19 cellular contexts compared by ENCODE assay signal in genomic region chr3:39050020-39050419, GRCh38. TPM values are rescaled to one million over a fixed set of nuclear protein-coding genes. Genes with fewer than 3 reads are reported as not detected.
DNase-seq lines count a peak whose midpoint lies in the region; ATAC-seq and TF ChIP-seq lines count a peak whose summit lies in the region.
"Had no signal": no experiment of that assay in that cellular context is flagged by ENCODE, and none has a peak within 500 bp of the region (broad histone marks: within the 10 kb centered on the region; RNA-seq: fewer than 3 reads in every experiment).

No MANE protein-coding gene starts in this region.

- H3K27ac Mint-ChIP-seq in activated CD8-positive, alpha-beta T cell treated with anti-CD3 and anti-CD28 coated beads for 36 hours = peak overlapping the region; percentile 40
- no peak overlapping the region for H3K27ac Mint-ChIP-seq in activated CD8-positive, alpha-beta T cell treated with anti-CD3 and anti-CD28 coated beads, Interleukin-2, amount 10 ng/mL, durations not matched to agents 7 days and 5 days
- peak overlapping the region; percentile 36 for H3K27ac Mint-ChIP-seq in central memory CD8-positive, alpha-beta T cell (ENCODE audit: low read depth)
- no peak overlapping the region for H3K27ac Mint-ChIP-seq in stimulated activated naive B cell treated with anti-CD40 and anti-IgM and Interleukin-4, amounts not matched to agents 10 μg/mL and 1 μg/mL and 100 μg/mL, for 72 hours
- H3K27ac Mint-ChIP-seq: activated CD4-positive, alpha-beta T cell treated with anti-CD3 and anti-CD28 coated beads, Interleukin-2, amount 10 ng/mL, durations not matched to agents 7 days and 5 days had no signal

- H3K36me3 Mint-ChIP-seq in activated CD8-positive, alpha-beta T cell treated with anti-CD3 and anti-CD28 coated beads for 36 hours (ENCODE audit: low read depth) = no peaks in the 10 kb centered on the region
- no peaks in the 10 kb centered on the region for H3K36me3 Mint-ChIP-seq in activated CD8-positive, alpha-beta T cell treated with anti-CD3 and anti-CD28 coated beads, Interleukin-2, amount 10 ng/mL, durations not matched to agents 7 days and 5 days (ENCODE audit: low read depth)
- peaks cover 9% of the 10 kb centered on the region for H3K36me3 Mint-ChIP-seq in central memory CD8-positive, alpha-beta T cell (ENCODE audit: insufficient read depth)
- H3K36me3 Mint-ChIP-seq in stimulated activated naive B cell treated with anti-CD40 and anti-IgM and Interleukin-4, amounts not matched to agents 10 μg/mL and 1 μg/mL and 100 μg/mL, for 72 hours = peaks cover 0 to 2% of the 10 kb centered on the region in 2 donors

- intact Hi-C loops in activated CD8-positive, alpha-beta T cell treated with anti-CD3 and anti-CD28 coated beads for 36 hours (cut with micrococcal nuclease) = no loop called here

- ATAC-seq in activated CD8-positive, alpha-beta T cell treated with anti-CD3 and anti-CD28 coated beads for 36 hours = no peak
- no peak for ATAC-seq in activated CD8-positive, alpha-beta T cell treated with anti-CD3 and anti-CD28 coated beads, Interleukin-2, amount 10 ng/mL, durations not matched to agents 7 days and 5 days
- ATAC-seq in central memory CD8-positive, alpha-beta T cell (replicated peaks; ENCODE audit: extremely low read depth, poor library complexity, severe bottlenecking) = no peak
- ATAC-seq in stimulated activated naive B cell treated with anti-CD40 and anti-IgM and Interleukin-4, amounts not matched to agents 10 μg/mL and 1 μg/mL and 100 μg/mL, for 72 hours (replicated peaks) = peak; percentile 38 to 44
- ATAC-seq: heart right ventricle had no signal

- no peaks in the 10 kb centered on the region for H3K27me3 Mint-ChIP-seq in activated CD8-positive, alpha-beta T cell treated with anti-CD3 and anti-CD28 coated beads for 36 hours
- peaks cover 4% of the 10 kb centered on the region for H3K27me3 Mint-ChIP-seq in activated CD8-positive, alpha-beta T cell treated with anti-CD3 and anti-CD28 coated beads, Interleukin-2, amount 10 ng/mL, durations not matched to agents 7 days and 5 days (ENCODE audit: low read depth)
- H3K27me3 Mint-ChIP-seq in central memory CD8-positive, alpha-beta T cell = no peaks in the 10 kb centered on the region
- peaks cover 0 to 3% of the 10 kb centered on the region in 2 donors for H3K27me3 Mint-ChIP-seq in stimulated activated naive B cell treated with anti-CD40 and anti-IgM and Interleukin-4, amounts not matched to agents 10 μg/mL and 1 μg/mL and 100 μg/mL, for 72 hours
- H3K27me3 Mint-ChIP-seq: activated CD4-positive, alpha-beta T cell treated with anti-CD3 and anti-CD28 coated beads, Interleukin-2, amount 10 ng/mL, durations not matched to agents 7 days and 5 days had no signal

- CTCF ChIA-PET in activated CD8-positive, alpha-beta T cell treated with anti-CD3 and anti-CD28 coated beads for 36 hours (lab: Charles Lee) = interaction anchor here (1.4 kb wide), 1 partner anchor 20 kb away, joined by 3 read pairs; no protein-coding TSS in a partner anchor
- CTCF ChIA-PET in activated CD8-positive, alpha-beta T cell treated with anti-CD3 and anti-CD28 coated beads, Interleukin-2, amount 10 ng/mL, durations not matched to agents 7 days and 5 days (lab: Charles Lee) = interaction anchor here (1.0 to 1.9 kb wide), 3 partner anchors 13 to 50 kb away, joined by 3 to 8 read pairs (median 3); no protein-coding TSS in a partner anchor

- TF ChIP-seq CTCF in activated CD8-positive, alpha-beta T cell treated with anti-CD3 and anti-CD28 coated beads for 36 hours (IDR thresholded peaks at IDR 0.05) = no peak

- DNase-seq in activated CD8-positive, alpha-beta T cell treated with anti-CD3 and anti-CD28 coated beads for 36 hours = no peak
- no peak for DNase-seq in activated CD8-positive, alpha-beta T cell treated with anti-CD3 and anti-CD28 coated beads, Interleukin-2, amount 10 ng/mL, durations not matched to agents 7 days and 5 days
- DNase-seq in NOMO-1 treated with dmso at 0.1 percent for 144 hours (lab: John Stamatoyannopoulos, UW; ENCODE audit: unreplicated experiment) (peak; percentile 80), NK-92 (lab: John Stamatoyannopoulos, UW; ENCODE audit: unreplicated experiment) (no peak), inferior parietal cortex (ENCODE audit: extremely low spot score) (no peak)
- DNase-seq in central memory CD8-positive, alpha-beta T cell (ENCODE audit: low spot score in 2 of 2) = no peak
- DNase-seq in stimulated activated naive B cell treated with anti-CD40 and anti-IgM and Interleukin-4, amounts not matched to agents 10 μg/mL and 1 μg/mL and 100 μg/mL, for 72 hours = no peak
- DNase-seq in central memory CD4-positive, alpha-beta T cell = no peak
- DNase-seq: activated CD4-positive, alpha-beta T cell treated with anti-CD3 and anti-CD28 coated beads, Interleukin-2, amount 10 ng/mL, durations not matched to agents 7 days and 5 days; anterior cingulate cortex; heart right ventricle; NCI-H1930; NCI-H524 treated with DMSO at 0.1 percent for 48 hours; posterior cingulate gyrus; spleen; T-helper 9 cell had no signal

- H3K4me3 Mint-ChIP-seq in activated CD8-positive, alpha-beta T cell treated with anti-CD3 and anti-CD28 coated beads for 36 hours = no peak overlapping the region
- no peak overlapping the region for H3K4me3 Mint-ChIP-seq in activated CD8-positive, alpha-beta T cell treated with anti-CD3 and anti-CD28 coated beads, Interleukin-2, amount 10 ng/mL, durations not matched to agents 7 days and 5 days
- no peak overlapping the region for H3K4me3 Mint-ChIP-seq in central memory CD8-positive, alpha-beta T cell
- H3K4me3 Mint-ChIP-seq in stimulated activated naive B cell treated with anti-CD40 and anti-IgM and Interleukin-4, amounts not matched to agents 10 μg/mL and 1 μg/mL and 100 μg/mL, for 72 hours = no peak overlapping the region
- H3K4me3 Mint-ChIP-seq: activated CD4-positive, alpha-beta T cell treated with anti-CD3 and anti-CD28 coated beads, Interleukin-2, amount 10 ng/mL, durations not matched to agents 7 days and 5 days had no signal

- POLR2A ChIA-PET in activated CD8-positive, alpha-beta T cell treated with anti-CD3 and anti-CD28 coated beads for 36 hours (lab: Charles Lee) = no interaction called here
- POLR2A ChIA-PET in activated CD8-positive, alpha-beta T cell treated with anti-CD3 and anti-CD28 coated beads, Interleukin-2, amount 10 ng/mL, durations not matched to agents 7 days and 5 days (lab: Charles Lee) = no interaction called here

- H3K9me3 Mint-ChIP-seq in activated CD8-positive, alpha-beta T cell treated with anti-CD3 and anti-CD28 coated beads for 36 hours = no peaks in the 10 kb centered on the region
- no peaks in the 10 kb centered on the region for H3K9me3 Mint-ChIP-seq in activated CD8-positive, alpha-beta T cell treated with anti-CD3 and anti-CD28 coated beads, Interleukin-2, amount 10 ng/mL, durations not matched to agents 7 days and 5 days (ENCODE audit: insufficient read depth)
- H3K9me3 Mint-ChIP-seq in central memory CD8-positive, alpha-beta T cell = no peaks in the 10 kb centered on the region
- H3K9me3 Mint-ChIP-seq in stimulated activated naive B cell treated with anti-CD40 and anti-IgM and Interleukin-4, amounts not matched to agents 10 μg/mL and 1 μg/mL and 100 μg/mL, for 72 hours = no peaks in the 10 kb centered on the region
- H3K9me3 Mint-ChIP-seq: activated CD4-positive, alpha-beta T cell treated with anti-CD3 and anti-CD28 coated beads, Interleukin-2, amount 10 ng/mL, durations not matched to agents 7 days and 5 days had no signal

- H3K4me1 Mint-ChIP-seq in activated CD8-positive, alpha-beta T cell treated with anti-CD3 and anti-CD28 coated beads for 36 hours (ENCODE audit: low read depth) = peaks cover 37% of the 10 kb centered on the region
- peaks cover 17% of the 10 kb centered on the region for H3K4me1 Mint-ChIP-seq in activated CD8-positive, alpha-beta T cell treated with anti-CD3 and anti-CD28 coated beads, Interleukin-2, amount 10 ng/mL, durations not matched to agents 7 days and 5 days (ENCODE audit: low read depth)
- H3K4me1 Mint-ChIP-seq in central memory CD8-positive, alpha-beta T cell = peaks cover 27% of the 10 kb centered on the region
- peaks cover 18 to 29% of the 10 kb centered on the region in 2 donors for H3K4me1 Mint-ChIP-seq in stimulated activated naive B cell treated with anti-CD40 and anti-IgM and Interleukin-4, amounts not matched to agents 10 μg/mL and 1 μg/mL and 100 μg/mL, for 72 hours

RNA-seq across cellular contexts. Expression of gene SCN11A, which starts 1.7 kb away (rescaled TPM):
- not detected for total RNA-seq in activated CD8-positive, alpha-beta T cell treated with anti-CD3 and anti-CD28 coated beads for 36 hours
- not detected for total RNA-seq in activated CD8-positive, alpha-beta T cell treated with anti-CD3 and anti-CD28 coated beads, Interleukin-2, amount 10 ng/mL, durations not matched to agents 7 days and 5 days
- total RNA-seq: A172, epithelial cell of proximal tubule, G401 had no signal

RNA-seq across cellular contexts. Expression of gene WDR48, which starts 1.8 kb away (rescaled TPM):
- total RNA-seq in activated CD8-positive, alpha-beta T cell treated with anti-CD3 and anti-CD28 coated beads for 36 hours = 10 to 100 TPM; 33.2 to 34.7 TPM
- total RNA-seq in activated CD8-positive, alpha-beta T cell treated with anti-CD3 and anti-CD28 coated beads, Interleukin-2, amount 10 ng/mL, durations not matched to agents 7 days and 5 days = 10 to 100 TPM; 19.7 to 22.5 TPM

RNA-seq across cellular contexts. Expression of gene GORASP1, which starts 57.4 kb away (rescaled TPM):
- 10 to 100 TPM; 16.2 to 18.3 TPM for total RNA-seq in activated CD8-positive, alpha-beta T cell treated with anti-CD3 and anti-CD28 coated beads for 36 hours
- 10 to 100 TPM; 10.8 to 11.0 TPM for total RNA-seq in activated CD8-positive, alpha-beta T cell treated with anti-CD3 and anti-CD28 coated beads, Interleukin-2, amount 10 ng/mL, durations not matched to agents 7 days and 5 days

RNA-seq across cellular contexts. Expression of gene TTC21A, which starts 57.5 kb away (rescaled TPM):
- total RNA-seq in activated CD8-positive, alpha-beta T cell treated with anti-CD3 and anti-CD28 coated beads for 36 hours = under 1 TPM; 0.69 to 0.79 TPM
- 1 to 10 TPM in 1 of 2 experiments, under 1 TPM in 1; 0.97 to 1.2 TPM for total RNA-seq in activated CD8-positive, alpha-beta T cell treated with anti-CD3 and anti-CD28 coated beads, Interleukin-2, amount 10 ng/mL, durations not matched to agents 7 days and 5 days

Comparison
In these comparisons a context has a peak if more than half of its experiments do, and no peak if none do; other contexts are left out.
1. H3K27ac Mint-ChIP-seq: peak in activated CD8-positive, alpha-beta T cell treated with anti-CD3 and anti-CD28 coated beads for 36 hours (single experiment) and central memory CD8-positive, alpha-beta T cell (single experiment); none in activated CD8-positive, alpha-beta T cell treated with anti-CD3 and anti-CD28 coated beads, Interleukin-2, amount 10 ng/mL, durations not matched to agents 7 days and 5 days (single experiment) and stimulated activated naive B cell treated with anti-CD40 and anti-IgM and Interleukin-4, amounts not matched to agents 10 μg/mL and 1 μg/mL and 100 μg/mL, for 72 hours (single experiment).
2. ATAC-seq: peak in stimulated activated naive B cell treated with anti-CD40 and anti-IgM and Interleukin-4, amounts not matched to agents 10 μg/mL and 1 μg/mL and 100 μg/mL, for 72 hours (2 of 2); none in activated CD8-positive, alpha-beta T cell treated with anti-CD3 and anti-CD28 coated beads for 36 hours (single experiment), activated CD8-positive, alpha-beta T cell treated with anti-CD3 and anti-CD28 coated beads, Interleukin-2, amount 10 ng/mL, durations not matched to agents 7 days and 5 days (single experiment) and central memory CD8-positive, alpha-beta T cell (single experiment).